15 cellular contexts compared by ENCODE assay signal in genomic region chr20:36549942-36550796, GRCh38. TPM values are rescaled to one million over a fixed set of nuclear protein-coding genes. Genes with fewer than 3 reads are reported as not detected.
DNase-seq lines count a peak whose midpoint lies in the region; ATAC-seq and TF ChIP-seq lines count a peak whose summit lies in the region.
"Had no signal": no experiment of that assay in that cellular context is flagged by ENCODE, and none has a peak within 500 bp of the region (broad histone marks: within the 10 kb centered on the region; RNA-seq: fewer than 3 reads in every experiment).

No MANE protein-coding gene starts in this region.

- POLR2A ChIA-PET in RWPE1 (lab: Yijun Ruan, JAX; ENCODE audit: low non-redundant PET): no interaction called here

- no peaks in the 10 kb centered on the region for H3K9me3 ChIP-seq in upper lobe of right lung

- H3K27me3 Mint-ChIP-seq in nephron progenitor cell (ENCODE audit: low read depth, poor library complexity): peaks cover 6% of the 10 kb centered on the region
- H3K27me3 Mint-ChIP-seq: activated naive CD8-positive, alpha-beta T cell treated with anti-CD3 and anti-CD28 coated beads for 36 hours; CD4-positive, alpha-beta T cell; stimulated activated naive B cell treated with anti-CD40 and anti-IgM and Interleukin-4, amounts not matched to agents 10 μg/mL and 1 μg/mL and 100 μg/mL, for 72 hours had no signal

- intact Hi-C loops in Right ventricle myocardium superior (cut with DNase I): no loop called here
- intact Hi-C loops in upper lobe of right lung (cut with DNase I): no loop called here

- H3K27me3 ChIP-seq in upper lobe of right lung: no peaks in the 10 kb centered on the region

- H3K4me3 Mint-ChIP-seq in nephron progenitor cell: no peak overlapping the region
- H3K4me3 Mint-ChIP-seq: activated naive CD8-positive, alpha-beta T cell treated with anti-CD3 and anti-CD28 coated beads for 36 hours; CD4-positive, alpha-beta T cell; stimulated activated naive B cell treated with anti-CD40 and anti-IgM and Interleukin-4, amounts not matched to agents 10 μg/mL and 1 μg/mL and 100 μg/mL, for 72 hours; WTC11 had no signal

- H3K27ac ChIP-seq in RWPE1: peak overlapping the region; percentile 15
- no peak overlapping the region for H3K27ac ChIP-seq in upper lobe of right lung

- ATAC-seq in Right ventricle myocardium superior (ENCODE audit: poor library complexity) (peak; percentile 44), upper lobe of right lung (peak; percentile 22)
- ATAC-seq: stimulated activated naive B cell treated with anti-CD40 and anti-IgM and Interleukin-4, amounts not matched to agents 10 μg/mL and 1 μg/mL and 100 μg/mL, for 72 hours; WTC11 had no signal

- CTCF ChIA-PET in RWPE1 (lab: Yijun Ruan, JAX): interaction anchor here (0.5 to 1.5 kb wide), 6 partner anchors 8 to 370 kb away, joined by 3 to 5 read pairs (median 3); partner anchors contain the start of genes MYL9 and RAB5IF

- peaks cover under 1% of the 10 kb centered on the region for H3K36me3 Mint-ChIP-seq in nephron progenitor cell (ENCODE audit: low read depth)
- H3K36me3 Mint-ChIP-seq: activated naive CD8-positive, alpha-beta T cell treated with anti-CD3 and anti-CD28 coated beads for 36 hours; stimulated activated naive B cell treated with anti-CD40 and anti-IgM and Interleukin-4, amounts not matched to agents 10 μg/mL and 1 μg/mL and 100 μg/mL, for 72 hours had no signal

- H3K9me3 Mint-ChIP-seq in nephron progenitor cell: no peaks in the 10 kb centered on the region
- H3K9me3 Mint-ChIP-seq: activated naive CD8-positive, alpha-beta T cell treated with anti-CD3 and anti-CD28 coated beads for 36 hours; CD4-positive, alpha-beta T cell; stimulated activated naive B cell treated with anti-CD40 and anti-IgM and Interleukin-4, amounts not matched to agents 10 μg/mL and 1 μg/mL and 100 μg/mL, for 72 hours; WTC11 had no signal

- H3K4me1 ChIP-seq in upper lobe of right lung: no peaks in the 10 kb centered on the region

- no peak for TF ChIP-seq CTCF in RWPE1 (conservative IDR thresholded peaks at IDR 0.05; ENCODE audit: low read depth)
- no peak for TF ChIP-seq CTCF in nephron progenitor cell (IDR thresholded peaks at IDR 0.05)
- TF ChIP-seq CTCF in upper lobe of right lung (IDR thresholded peaks at IDR 0.05): no peak

- H3K4me3 ChIP-seq in upper lobe of right lung: no peak overlapping the region

- DNase-seq in RWPE1 (ENCODE audit: low spot score) (no peak), Right ventricle myocardium superior (peak; percentile 53), nephron progenitor cell (no peak), upper lobe of right lung (no peak), NCI-H446 (lab: John Stamatoyannopoulos, UW) (no peak), NCI-H2081 treated with DMSO at 0.1 percent for 48 hours (lab: John Stamatoyannopoulos, UW) (no peak), NCI-H345 treated with DMSO at 0.1 percent for 48 hours (lab: John Stamatoyannopoulos, UW; ENCODE audit: unreplicated experiment) (no peak)
- DNase-seq: activated CD8-positive, alpha-beta memory T cell treated with anti-CD3 and anti-CD28 coated beads, Interleukin-2, amount 50 U/mL, for 48 hours; activated naive CD8-positive, alpha-beta T cell treated with anti-CD3 and anti-CD28 coated beads for 36 hours; CD4-positive, alpha-beta T cell; GF-D8; OCI-M1; stimulated activated CD4-positive, alpha-beta T cell treated with anti-CD3 and anti-CD28 coated beads, Interleukin-4, amount 100 ng/mL, for 24 hours; stimulated activated naive B cell treated with anti-CD40 and anti-IgM and Interleukin-4, amounts not matched to agents 10 μg/mL and 1 μg/mL and 100 μg/mL, for 72 hours had no signal

- peak overlapping the region; percentile 83 for H3K27ac Mint-ChIP-seq in nephron progenitor cell
- H3K27ac Mint-ChIP-seq: activated naive CD8-positive, alpha-beta T cell treated with anti-CD3 and anti-CD28 coated beads for 36 hours; CD4-positive, alpha-beta T cell; stimulated activated naive B cell treated with anti-CD40 and anti-IgM and Interleukin-4, amounts not matched to agents 10 μg/mL and 1 μg/mL and 100 μg/mL, for 72 hours had no signal

- peaks cover 19% of the 10 kb centered on the region for H3K4me1 Mint-ChIP-seq in nephron progenitor cell

- peaks cover 24% of the 10 kb centered on the region for H3K36me3 ChIP-seq in upper lobe of right lung

RNA-seq across cellular contexts. Expression of gene MYL9, which starts 8.8 kb away (rescaled TPM):
- total RNA-seq in Right ventricle myocardium superior (1,602 TPM), upper lobe of right lung (410 TPM)
- total RNA-seq: CD4-positive, alpha-beta T cell had no signal

RNA-seq across cellular contexts. Expression of gene TGIF2, which starts 23.2 kb away (rescaled TPM):
- 4.7 TPM for total RNA-seq in Right ventricle myocardium superior
- total RNA-seq in upper lobe of right lung: 16.8 TPM

RNA-seq across cellular contexts. Expression of gene RAB5IF, which starts 55.4 kb away (rescaled TPM):
- total RNA-seq in Right ventricle myocardium superior (55.9 TPM), upper lobe of right lung (91.1 TPM)
